In genomic region chr11:2938644-2939418, GRCh38 we compare ENCODE assay signal across 1 cellular context. TPM values are rescaled to one million over a fixed set of nuclear protein-coding genes. Genes with fewer than 3 reads are reported as not detected.
"Had no signal": no experiment of that assay in that cellular context is flagged by ENCODE, and none has a peak within 500 bp of the region (broad histone marks: within the 10 kb centered on the region; RNA-seq: fewer than 3 reads in every experiment).

No MANE protein-coding gene starts in this region.

RNA-seq across cellular contexts. Expression of gene PHLDA2, which starts 9.6 kb away (rescaled TPM):
- total RNA-seq: frontal cortex had no signal
